ENCODE assay signal across 9 cellular contexts in genomic region chr1:244449936-244450508, GRCh38. TPM values are rescaled to one million over a fixed set of nuclear protein-coding genes. Genes with fewer than 3 reads are reported as not detected.
DNase-seq lines count a peak whose midpoint lies in the region; ATAC-seq, FAIRE-seq and TF ChIP-seq lines count a peak whose summit lies in the region.
"Had no signal": no experiment of that assay in that cellular context is flagged by ENCODE, and none has a peak within 500 bp of the region (broad histone marks: within the 10 kb centered on the region; RNA-seq: fewer than 3 reads in every experiment).

No MANE protein-coding gene starts in this region.

- H3K27me3 ChIP-seq in HAP-1 (ENCODE audit: low read depth) (no peaks in the 10 kb centered on the region), body of pancreas (no peaks in the 10 kb centered on the region), mucosa of stomach (ENCODE audit: control insufficient read depth, insufficient read depth, low read length) (no peaks in the 10 kb centered on the region)

- TF ChIP-seq CTCF in A549 (IDR thresholded peaks at IDR 0.05) (no peak), body of pancreas (IDR thresholded peaks at IDR 0.05) (no peak)

- TF ChIP-seq RAD21 in A549 (conservative IDR thresholded peaks at IDR 0.05 in 1 of 2, IDR thresholded peaks at IDR 0.05 in 1 of 2), result no peak

- H3K27ac ChIP-seq in A549 (peak overlapping the region; percentile 8 to 97; a peak in 3 of 6 replicates), body of pancreas (peak overlapping the region in 3 of 4 donors; percentile 17 to 91 (median 89))

- POLR2A ChIA-PET in A549 (lab: Yijun Ruan, JAX), result no interaction called here

- in situ Hi-C loops in HAP-1 (cut with MboI; ENCODE audit: low sequenced_read_pairs), result no loop called here

- peak overlapping the region; percentile 84 for H3K4me2 ChIP-seq in A549

- H3K4me3 ChIP-seq in A549, result peak overlapping the region; percentile 94
- H3K4me3 ChIP-seq in HAP-1, result peak overlapping the region; percentile 87
- H3K4me3 ChIP-seq in body of pancreas, result no peak overlapping the region
- no peak overlapping the region for H3K4me3 ChIP-seq in mucosa of stomach (ENCODE audit: low read length)

- TF ChIP-seq EP300 in A549 (IDR thresholded peaks at IDR 0.05), result no peak

- TF ChIP-seq POLR2A in A549 (IDR thresholded peaks at IDR 0.05; ENCODE audit: low read length) (no peak), body of pancreas (IDR thresholded peaks at IDR 0.05) (no peak)

- 79% methylated on average over 8 of the region's 8 CpGs for WGBS in A549 (ENCODE audit: missing lambda C conversion rate)
- WGBS in body of pancreas, 2 donors, result 74 to 79% methylated on average over 8 of the region's 8 CpGs

- CTCF ChIA-PET in A549 (lab: Yijun Ruan, JAX), result interaction anchor here (1.0 kb wide), 1 partner anchor 346 kb away, joined by 3 read pairs; no protein-coding TSS in a partner anchor

- peak overlapping the region; percentile 93 for H3K9ac ChIP-seq in mucosa of stomach (ENCODE audit: low read length)

- no peak for FAIRE-seq in A549 (lab: Jason Lieb, UNC)
- FAIRE-seq: RCC 7860 had no signal

- intact Hi-C loops in body of pancreas (cut with DNase I), result no loop called here

- H3K36me3 ChIP-seq in HAP-1 (replicated peaks) (peaks cover 10% of the 10 kb centered on the region), body of pancreas (replicated peaks in 1 of 2; ENCODE audit: insufficient read depth in 1 of 2, low read depth in 2 of 2) (no peaks in the 10 kb centered on the region), mucosa of stomach (ENCODE audit: control insufficient read depth, insufficient read depth, low read length) (no peaks in the 10 kb centered on the region)

- no peak for DNase-seq in A549 (ENCODE audit: low read depth in 1 of 2, low spot score in 1 of 2)
- DNase-seq in HAP-1 (ENCODE audit: low spot score in 2 of 2), result no peak
- DNase-seq in body of pancreas, result no peak
- no peak for DNase-seq in hippocampal formation (lab: John Stamatoyannopoulos, UW)

- H3K4me1 ChIP-seq in A549 (peaks cover 58% of the 10 kb centered on the region), HAP-1 (peaks cover 47% of the 10 kb centered on the region), body of pancreas (peaks cover 54% of the 10 kb centered on the region), mucosa of stomach (ENCODE audit: control insufficient read depth, insufficient read depth, low read length) (peaks cover 29% of the 10 kb centered on the region)

- H3K9me3 ChIP-seq in A549 (no peaks in the 10 kb centered on the region), HAP-1 (no peaks in the 10 kb centered on the region), body of pancreas (peaks cover 0 to 3% (median 0%) of the 10 kb centered on the region in 3 donors), mucosa of stomach (ENCODE audit: control insufficient read depth, low read length) (no peaks in the 10 kb centered on the region)

- ATAC-seq in A549 (no peak), body of pancreas (no peak), GM21619 (IDR thresholded peaks at IDR 0.05; ENCODE audit: unreplicated experiment) (no peak), GM18498 (IDR thresholded peaks at IDR 0.05; ENCODE audit: unreplicated experiment) (no peak), HG03442 (IDR thresholded peaks at IDR 0.05; ENCODE audit: unreplicated experiment) (no peak)

TF ChIP-seq in A549, 52 proteins besides CTCF, POLR2A, EP300 and RAD21:
- TF ChIP-seq HOXA7 (CRISPR knock-in tag; IDR thresholded peaks at IDR 0.05) (0 out of 2 replicates have a peak, but pooled peaks have one; percentile 8), SMC3 (IDR thresholded peaks at IDR 0.05) (no peak)

RNA-seq across cellular contexts. Expression of gene ADSS2, which starts 1.7 kb away (rescaled TPM):
- 43.9 and 74.3 TPM in 2 replicates for polyA plus RNA-seq in A549 (2011; rRNA removed)
- 21.9 and 22.1 TPM in 2 replicates for polyA plus RNA-seq in A549 (2012; cell fraction: cytosol; rRNA removed)
- 11.3 and 12.2 TPM in 2 replicates for polyA plus RNA-seq in A549 (2012; cell fraction: nucleus; rRNA removed)
- polyA plus RNA-seq in A549 (2017; fragmentation: RNase III; extraction: RNeasy Plus Mini Kit Qiagen cat#74134 plus additional on column Dnase treatment), result 42.4 to 46.1 TPM (median 45.2 TPM) in 3 replicates
- 10.6 and 11.0 TPM in 2 replicates for polyA minus RNA-seq in A549 (2011; rRNA and poly(A)+ RNA removed)
- 10 to 100 TPM in 1 of 2 donors, 1 to 10 TPM in 1; 9.9 to 23.1 TPM for total RNA-seq in body of pancreas

RNA-seq across cellular contexts. Expression of gene CATSPERE, which starts 11.1 kb away (rescaled TPM):
- 0.43 and 0.63 TPM in 2 replicates for polyA plus RNA-seq in A549 (2011; rRNA removed)
- 0.03 and 0.04 TPM in 2 replicates for polyA plus RNA-seq in A549 (2012; cell fraction: cytosol; rRNA removed)
- 0.07 and 0.12 TPM in 2 replicates for polyA plus RNA-seq in A549 (2012; cell fraction: nucleus; rRNA removed)
- 0.22 to 0.33 TPM (median 0.25 TPM) in 3 replicates for polyA plus RNA-seq in A549 (2017; fragmentation: RNase III; extraction: RNeasy Plus Mini Kit Qiagen cat#74134 plus additional on column Dnase treatment)
- polyA minus RNA-seq in A549 (2011; rRNA and poly(A)+ RNA removed), result 0.49 and 1.2 TPM in 2 replicates
- 1 to 10 TPM in 1 of 2 donors, under 1 TPM in 1; 0.26 to 2.3 TPM for total RNA-seq in body of pancreas

Comparison
In these comparisons a context has a peak if more than half of its experiments do, and no peak if none do; other contexts are left out.
1. H3K4me3 ChIP-seq: peak in A549 (single experiment) and HAP-1 (single experiment); none in body of pancreas (0 of 2) and mucosa of stomach (single experiment).